In the genomic region with DNA sequence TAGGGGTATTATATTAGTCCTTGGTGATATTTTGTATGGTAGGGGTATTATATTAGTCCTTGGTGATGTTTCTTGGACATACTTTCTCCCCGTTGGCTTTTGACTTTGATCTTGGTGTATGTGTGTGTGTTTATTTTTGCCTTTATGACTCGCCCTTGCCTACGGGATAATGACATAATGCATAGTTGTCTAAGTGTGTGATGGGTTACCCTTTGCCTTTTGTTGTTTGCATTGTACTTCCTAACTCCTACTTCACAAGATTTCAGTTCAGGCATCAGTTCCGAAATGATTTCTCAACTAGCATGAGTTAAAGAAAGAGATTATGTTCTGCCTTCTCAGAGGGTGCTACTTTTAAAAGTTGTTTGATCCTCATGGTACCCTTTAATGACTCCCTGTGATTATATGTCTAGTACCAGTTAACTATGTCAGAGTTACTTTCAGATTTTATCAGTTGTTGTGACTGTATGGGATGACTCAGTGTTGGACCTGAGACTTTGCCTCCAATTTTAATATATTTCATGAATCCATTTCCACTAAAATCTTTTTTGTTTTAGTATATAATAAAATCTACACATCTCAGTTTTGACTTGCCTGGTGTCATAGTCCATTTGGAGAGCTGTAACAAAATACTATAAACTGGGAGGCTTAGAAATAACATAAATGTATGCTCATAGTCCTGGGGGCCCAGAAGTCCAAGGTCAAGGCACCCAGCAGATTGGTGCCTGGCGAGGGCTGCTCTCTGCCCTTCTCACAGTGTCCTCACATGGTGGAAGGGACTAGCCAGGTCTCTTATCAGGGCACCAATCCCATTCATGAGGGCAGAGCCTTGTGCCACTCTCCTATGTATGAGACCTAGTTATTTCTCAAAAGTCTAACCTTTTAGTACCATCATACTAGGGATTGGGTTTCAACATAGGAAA, we compare ENCODE assay signal across 11 cellular contexts. TPM values are rescaled to one million over a fixed set of nuclear protein-coding genes. Genes with fewer than 3 reads are reported as not detected.
DNase-seq lines count a peak whose midpoint lies in the region; ATAC-seq and TF ChIP-seq lines count a peak whose summit lies in the region.
"Had no signal": no experiment of that assay in that cellular context is flagged by ENCODE, and none has a peak within 500 bp of the region (broad histone marks: within the 10 kb centered on the region; RNA-seq: fewer than 3 reads in every experiment).

No MANE protein-coding gene starts in this region.

- CTCF ChIA-PET in activated naive CD4-positive, alpha-beta T cell treated with anti-CD3 and anti-CD28 coated beads for 36 hours (lab: Charles Lee): no interaction called here

- no peaks in the 10 kb centered on the region for H3K36me3 ChIP-seq in upper lobe of right lung
- H3K36me3 ChIP-seq in psoas muscle (ENCODE audit: insufficient read depth in 1 of 2, low read depth in 1 of 2): no peaks in the 10 kb centered on the region
- H3K36me3 ChIP-seq in left lung: no peaks in the 10 kb centered on the region
- H3K36me3 ChIP-seq: spleen had no signal

- H3K9me3 Mint-ChIP-seq in activated naive CD4-positive, alpha-beta T cell treated with anti-CD3 and anti-CD28 coated beads for 36 hours: peaks cover 10% of the 10 kb centered on the region
- no peaks in the 10 kb centered on the region for H3K9me3 Mint-ChIP-seq in activated T-helper 17 cell treated with anti-CD3 and anti-CD28 coated beads, Interleukin-2, amount 50 U/mL, for 72 hours
- no peaks in the 10 kb centered on the region for H3K9me3 Mint-ChIP-seq in immature natural killer cell

- ATAC-seq in activated T-helper 17 cell treated with anti-CD3 and anti-CD28 coated beads, Interleukin-2, amount 50 U/mL, for 72 hours (replicated peaks): peak; percentile 92
- ATAC-seq in upper lobe of right lung (peak; percentile 52), psoas muscle (no peak), left lung (no peak)

- H3K27me3 ChIP-seq in upper lobe of right lung: no peaks in the 10 kb centered on the region
- H3K27me3 ChIP-seq in psoas muscle (ENCODE audit: insufficient read depth in 3 of 3, low read length in 2 of 3): no peaks in the 10 kb centered on the region
- H3K27me3 ChIP-seq in left lung: no peaks in the 10 kb centered on the region
- H3K27me3 ChIP-seq: spleen had no signal

- H3K9me3 ChIP-seq in upper lobe of right lung (no peaks in the 10 kb centered on the region), psoas muscle (no peaks in the 10 kb centered on the region), left lung (no peaks in the 10 kb centered on the region)

- DNase-seq in activated naive CD4-positive, alpha-beta T cell treated with anti-CD3 and anti-CD28 coated beads for 36 hours: no peak
- DNase-seq in activated naive CD4-positive, alpha-beta T cell treated with Interleukin-2 at 50 U/mL for 16 hours: no peak
- DNase-seq in foreskin fibroblast: peak; percentile 63 to 79
- DNase-seq in upper lobe of right lung: no peak
- no peak for DNase-seq in psoas muscle
- DNase-seq in immature natural killer cell: no peak
- no peak for DNase-seq in left lung
- DNase-seq: head of caudate nucleus, SIG-M5, spleen had no signal

- H3K4me1 Mint-ChIP-seq in activated naive CD4-positive, alpha-beta T cell treated with anti-CD3 and anti-CD28 coated beads for 36 hours (ENCODE audit: low read depth): peaks cover 66% of the 10 kb centered on the region
- peaks cover 34% of the 10 kb centered on the region for H3K4me1 Mint-ChIP-seq in activated T-helper 17 cell treated with anti-CD3 and anti-CD28 coated beads, Interleukin-2, amount 50 U/mL, for 72 hours
- peaks cover 77 to 94% of the 10 kb centered on the region in 2 donors for H3K4me1 Mint-ChIP-seq in immature natural killer cell

- 80 to 82% (median 81%) methylated on average over 5 of the region's 5 CpGs for WGBS in psoas muscle, 3 donors

- H3K4me3 Mint-ChIP-seq in activated naive CD4-positive, alpha-beta T cell treated with anti-CD3 and anti-CD28 coated beads for 36 hours: no peak overlapping the region
- peak overlapping the region; percentile 11 for H3K4me3 Mint-ChIP-seq in activated T-helper 17 cell treated with anti-CD3 and anti-CD28 coated beads, Interleukin-2, amount 50 U/mL, for 72 hours
- H3K4me3 Mint-ChIP-seq in immature natural killer cell: no peak overlapping the region

- no peak overlapping the region for H3K27ac ChIP-seq in upper lobe of right lung
- no peak overlapping the region for H3K27ac ChIP-seq in psoas muscle
- H3K27ac ChIP-seq in left lung: no peak overlapping the region
- H3K27ac ChIP-seq: spleen had no signal

- TF ChIP-seq CTCF in foreskin fibroblast (IDR thresholded peaks at IDR 0.05; ENCODE audit: low read depth, low read length) (no peak), upper lobe of right lung (IDR thresholded peaks at IDR 0.05) (no peak), psoas muscle (IDR thresholded peaks at IDR 0.05) (no peak), left lung (IDR thresholded peaks at IDR 0.05) (no peak)

- H3K4me3 ChIP-seq in foreskin fibroblast (ENCODE audit: low read depth in 1 of 2, low read length in 2 of 2): no peak overlapping the region
- H3K4me3 ChIP-seq in upper lobe of right lung: no peak overlapping the region
- H3K4me3 ChIP-seq in psoas muscle: no peak overlapping the region
- no peak overlapping the region for H3K4me3 ChIP-seq in left lung
- H3K4me3 ChIP-seq: spleen had no signal

- peaks cover 38% of the 10 kb centered on the region for H3K4me1 ChIP-seq in upper lobe of right lung
- peaks cover 33% of the 10 kb centered on the region for H3K4me1 ChIP-seq in psoas muscle
- peaks cover 0 to 30% of the 10 kb centered on the region in 2 donors for H3K4me1 ChIP-seq in left lung

- peaks cover 5% of the 10 kb centered on the region for H3K36me3 Mint-ChIP-seq in activated naive CD4-positive, alpha-beta T cell treated with anti-CD3 and anti-CD28 coated beads for 36 hours (ENCODE audit: low read depth)
- no peaks in the 10 kb centered on the region for H3K36me3 Mint-ChIP-seq in activated T-helper 17 cell treated with anti-CD3 and anti-CD28 coated beads, Interleukin-2, amount 50 U/mL, for 72 hours (ENCODE audit: low read depth)
- H3K36me3 Mint-ChIP-seq in immature natural killer cell: no peaks in the 10 kb centered on the region

- intact Hi-C loops in activated naive CD4-positive, alpha-beta T cell treated with anti-CD3 and anti-CD28 coated beads for 36 hours (cut with micrococcal nuclease): loop anchor here (1.0 to 10.0 kb wide), 4 partner anchors 9 to 175 kb away; no protein-coding TSS in a partner anchor
- intact Hi-C loops in upper lobe of right lung (cut with DNase I): no loop called here
- intact Hi-C loops in psoas muscle (cut with DNase I): loop anchor here in 1 of 2 donors (10.0 kb wide), 2 partner anchors 125 to 525 kb away; no protein-coding TSS in a partner anchor
- intact Hi-C loops in left lung (cut with DNase I): no loop called here

- H3K27ac Mint-ChIP-seq in activated naive CD4-positive, alpha-beta T cell treated with anti-CD3 and anti-CD28 coated beads for 36 hours: peak overlapping the region; percentile 20
- H3K27ac Mint-ChIP-seq in activated T-helper 17 cell treated with anti-CD3 and anti-CD28 coated beads, Interleukin-2, amount 50 U/mL, for 72 hours: peak overlapping the region; percentile 65
- peak overlapping the region in 2 of 6 donors; percentile 11 to 59 for H3K27ac Mint-ChIP-seq in immature natural killer cell

- H3K27me3 Mint-ChIP-seq in activated naive CD4-positive, alpha-beta T cell treated with anti-CD3 and anti-CD28 coated beads for 36 hours (ENCODE audit: low read depth): no peaks in the 10 kb centered on the region
- no peaks in the 10 kb centered on the region for H3K27me3 Mint-ChIP-seq in activated T-helper 17 cell treated with anti-CD3 and anti-CD28 coated beads, Interleukin-2, amount 50 U/mL, for 72 hours
- no peaks in the 10 kb centered on the region for H3K27me3 Mint-ChIP-seq in immature natural killer cell (ENCODE audit: low read depth in 3 of 3)

RNA-seq across cellular contexts. Expression of a gene that starts 34.1 kb away (rescaled TPM):
- total RNA-seq in activated naive CD4-positive, alpha-beta T cell treated with anti-CD3 and anti-CD28 coated beads for 36 hours: 10 to 100 TPM; 23.8 to 24.3 TPM
- 10 to 100 TPM; 23.3 to 24.5 TPM for total RNA-seq in activated T-helper 17 cell treated with anti-CD3 and anti-CD28 coated beads, Interleukin-2, amount 50 U/mL, for 72 hours
- total RNA-seq in upper lobe of right lung: 40.8 TPM
- total RNA-seq in psoas muscle: 10 to 100 TPM; 19.9 to 30.0 (median 25.1) TPM
- polyA plus RNA-seq in psoas muscle: 10 to 100 TPM in 2 of 3 donors, 1 to 10 TPM in 1; 10.0 to 19.5 (median 10.6) TPM
- polyA plus RNA-seq in immature natural killer cell: 10 to 100 TPM in 2 of 3 donors, 1 to 10 TPM in 1; 4.0 to 19.9 (median 13.4) TPM
- 10 to 100 TPM; 28.2 to 29.5 TPM for total RNA-seq in left lung

Comparison
In these comparisons a context has a peak if more than half of its experiments do, and no peak if none do; other contexts are left out.
1. DNase-seq: peak in foreskin fibroblast (2 of 2); none in activated naive CD4-positive, alpha-beta T cell treated with anti-CD3 and anti-CD28 coated beads for 36 hours (single experiment), activated naive CD4-positive, alpha-beta T cell treated with Interleukin-2 at 50 U/mL for 16 hours (single experiment), upper lobe of right lung (single experiment), psoas muscle (0 of 2), immature natural killer cell (0 of 3) and left lung (0 of 2).
2. ATAC-seq: peak in activated T-helper 17 cell treated with anti-CD3 and anti-CD28 coated beads, Interleukin-2, amount 50 U/mL, for 72 hours (single experiment) and upper lobe of right lung (single experiment); none in psoas muscle (0 of 4) and left lung (single experiment).